Comparison of ENCODE assay signal across 1 cellular context in the genomic region with DNA sequence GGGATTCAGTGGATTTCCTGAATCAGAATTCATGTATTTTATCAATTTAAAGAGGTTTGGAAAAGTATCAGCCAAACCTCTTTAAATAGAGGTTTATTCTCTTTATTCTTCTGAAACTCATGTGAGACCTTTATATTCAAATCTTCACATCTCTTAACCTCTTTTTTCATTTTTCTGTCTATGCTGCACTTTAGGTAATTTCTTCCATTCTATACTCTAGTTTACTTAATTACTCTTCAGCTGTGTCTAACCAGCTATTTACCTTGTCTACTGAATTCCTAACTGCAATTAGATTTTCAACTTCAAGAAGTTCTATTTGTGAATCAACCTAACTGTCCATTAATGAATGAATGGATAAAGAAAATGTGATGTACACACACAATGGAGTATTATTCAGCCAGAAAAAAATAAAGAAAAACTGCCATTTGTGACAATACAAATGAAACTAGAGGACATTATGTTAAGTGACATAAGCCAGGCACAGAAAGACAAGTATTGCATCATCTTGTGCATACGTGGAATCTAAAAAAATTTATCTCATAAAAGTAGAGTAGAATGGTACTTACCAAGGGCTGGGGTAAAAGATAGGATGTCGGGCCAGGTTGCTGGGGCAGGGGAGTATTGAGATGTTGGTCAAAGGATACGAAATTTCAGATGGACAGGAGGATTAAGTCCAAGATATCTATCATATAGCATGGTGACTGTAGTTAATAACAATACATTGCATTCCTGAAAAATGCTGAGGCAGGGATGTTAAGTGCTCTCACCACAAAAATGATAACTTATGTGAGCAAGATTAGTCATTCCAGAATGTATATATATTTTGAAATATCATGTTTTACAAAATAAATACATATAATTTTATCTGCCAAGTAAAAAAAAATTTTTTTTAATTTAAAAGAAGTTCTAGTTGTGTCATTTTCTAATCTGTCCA.
TF ChIP-seq lines count a peak whose summit lies in the region.

No MANE protein-coding gene starts in this region.

TF ChIP-seq in K562, 482 proteins besides CTCF, POLR2A, EP300 and RAD21 (continued from another document and continues in another):
- TF ChIP-seq, protein P1, sequence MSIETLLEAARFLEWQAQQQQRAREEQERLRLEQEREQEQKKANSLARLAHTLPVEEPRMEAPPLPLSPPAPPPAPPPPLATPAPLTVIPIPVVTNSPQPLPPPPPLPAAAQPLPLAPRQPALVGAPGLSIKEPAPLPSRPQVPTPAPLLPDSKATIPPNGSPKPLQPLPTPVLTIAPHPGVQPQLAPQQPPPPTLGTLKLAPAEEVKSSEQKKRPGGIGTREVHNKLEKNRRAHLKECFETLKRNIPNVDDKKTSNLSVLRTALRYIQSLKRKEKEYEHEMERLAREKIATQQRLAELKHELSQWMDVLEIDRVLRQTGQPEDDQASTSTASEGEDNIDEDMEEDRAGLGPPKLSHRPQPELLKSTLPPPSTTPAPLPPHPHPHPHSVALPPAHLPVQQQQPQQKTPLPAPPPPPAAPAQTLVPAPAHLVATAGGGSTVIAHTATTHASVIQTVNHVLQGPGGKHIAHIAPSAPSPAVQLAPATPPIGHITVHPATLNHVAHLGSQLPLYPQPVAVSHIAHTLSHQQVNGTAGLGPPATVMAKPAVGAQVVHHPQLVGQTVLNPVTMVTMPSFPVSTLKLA (conservative IDR thresholded peaks at IDR 0.05): no peak
- TF ChIP-seq, protein P2, sequence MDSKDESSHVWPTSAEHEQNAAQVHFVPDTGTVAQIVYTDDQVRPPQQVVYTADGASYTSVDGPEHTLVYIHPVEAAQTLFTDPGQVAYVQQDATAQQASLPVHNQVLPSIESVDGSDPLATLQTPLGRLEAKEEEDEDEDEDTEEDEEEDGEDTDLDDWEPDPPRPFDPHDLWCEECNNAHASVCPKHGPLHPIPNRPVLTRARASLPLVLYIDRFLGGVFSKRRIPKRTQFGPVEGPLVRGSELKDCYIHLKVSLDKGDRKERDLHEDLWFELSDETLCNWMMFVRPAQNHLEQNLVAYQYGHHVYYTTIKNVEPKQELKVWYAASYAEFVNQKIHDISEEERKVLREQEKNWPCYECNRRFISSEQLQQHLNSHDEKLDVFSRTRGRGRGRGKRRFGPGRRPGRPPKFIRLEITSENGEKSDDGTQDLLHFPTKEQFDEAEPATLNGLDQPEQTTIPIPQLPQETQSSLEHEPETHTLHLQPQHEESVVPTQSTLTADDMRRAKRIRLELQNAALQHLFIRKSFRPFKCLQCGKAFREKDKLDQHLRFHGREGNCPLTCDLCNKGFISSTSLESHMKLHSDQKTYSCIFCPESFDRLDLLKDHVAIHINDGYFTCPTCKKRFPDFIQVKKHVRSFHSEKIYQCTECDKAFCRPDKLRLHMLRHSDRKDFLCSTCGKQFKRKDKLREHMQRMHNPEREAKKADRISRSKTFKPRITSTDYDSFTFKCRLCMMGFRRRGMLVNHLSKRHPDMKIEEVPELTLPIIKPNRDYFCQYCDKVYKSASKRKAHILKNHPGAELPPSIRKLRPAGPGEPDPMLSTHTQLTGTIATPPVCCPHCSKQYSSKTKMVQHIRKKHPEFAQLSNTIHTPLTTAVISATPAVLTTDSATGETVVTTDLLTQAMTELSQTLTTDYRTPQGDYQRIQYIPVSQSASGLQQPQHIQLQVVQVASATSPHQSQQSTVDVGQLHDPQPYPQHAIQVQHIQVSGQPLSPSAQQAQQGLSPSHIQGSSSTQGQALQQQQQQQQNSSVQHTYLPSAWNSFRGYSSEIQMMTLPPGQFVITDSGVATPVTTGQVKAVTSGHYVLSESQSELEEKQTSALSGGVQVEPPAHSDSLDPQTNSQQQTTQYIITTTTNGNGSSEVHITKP (IDR thresholded peaks at IDR 0.05; ENCODE audit: partially characterized antibody): peak; percentile 43
- no peak for TF ChIP-seq PHF21A (IDR thresholded peaks at IDR 0.05; ENCODE audit: borderline replicate concordance, low read depth)
- TF ChIP-seq NFE2L1 (tag; IDR thresholded peaks at IDR 0.05; ENCODE audit: borderline replicate concordance, low read depth): no peak
- TF ChIP-seq, protein P3, sequence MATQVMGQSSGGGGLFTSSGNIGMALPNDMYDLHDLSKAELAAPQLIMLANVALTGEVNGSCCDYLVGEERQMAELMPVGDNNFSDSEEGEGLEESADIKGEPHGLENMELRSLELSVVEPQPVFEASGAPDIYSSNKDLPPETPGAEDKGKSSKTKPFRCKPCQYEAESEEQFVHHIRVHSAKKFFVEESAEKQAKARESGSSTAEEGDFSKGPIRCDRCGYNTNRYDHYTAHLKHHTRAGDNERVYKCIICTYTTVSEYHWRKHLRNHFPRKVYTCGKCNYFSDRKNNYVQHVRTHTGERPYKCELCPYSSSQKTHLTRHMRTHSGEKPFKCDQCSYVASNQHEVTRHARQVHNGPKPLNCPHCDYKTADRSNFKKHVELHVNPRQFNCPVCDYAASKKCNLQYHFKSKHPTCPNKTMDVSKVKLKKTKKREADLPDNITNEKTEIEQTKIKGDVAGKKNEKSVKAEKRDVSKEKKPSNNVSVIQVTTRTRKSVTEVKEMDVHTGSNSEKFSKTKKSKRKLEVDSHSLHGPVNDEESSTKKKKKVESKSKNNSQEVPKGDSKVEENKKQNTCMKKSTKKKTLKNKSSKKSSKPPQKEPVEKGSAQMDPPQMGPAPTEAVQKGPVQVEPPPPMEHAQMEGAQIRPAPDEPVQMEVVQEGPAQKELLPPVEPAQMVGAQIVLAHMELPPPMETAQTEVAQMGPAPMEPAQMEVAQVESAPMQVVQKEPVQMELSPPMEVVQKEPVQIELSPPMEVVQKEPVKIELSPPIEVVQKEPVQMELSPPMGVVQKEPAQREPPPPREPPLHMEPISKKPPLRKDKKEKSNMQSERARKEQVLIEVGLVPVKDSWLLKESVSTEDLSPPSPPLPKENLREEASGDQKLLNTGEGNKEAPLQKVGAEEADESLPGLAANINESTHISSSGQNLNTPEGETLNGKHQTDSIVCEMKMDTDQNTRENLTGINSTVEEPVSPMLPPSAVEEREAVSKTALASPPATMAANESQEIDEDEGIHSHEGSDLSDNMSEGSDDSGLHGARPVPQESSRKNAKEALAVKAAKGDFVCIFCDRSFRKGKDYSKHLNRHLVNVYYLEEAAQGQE (CRISPR knock-in tag; IDR thresholded peaks at IDR 0.05; ENCODE audit: low read depth): no peak
- TF ChIP-seq ZBTB7A (IDR thresholded peaks at IDR 0.05; ENCODE audit: borderline replicate concordance, control insufficient read depth, low read depth, low read length): no peak
- no peak for TF ChIP-seq HNRNPLL (IDR thresholded peaks at IDR 0.05; ENCODE audit: low read depth, low read length, poor library complexity, severe bottlenecking)
- TF ChIP-seq, protein P4, sequence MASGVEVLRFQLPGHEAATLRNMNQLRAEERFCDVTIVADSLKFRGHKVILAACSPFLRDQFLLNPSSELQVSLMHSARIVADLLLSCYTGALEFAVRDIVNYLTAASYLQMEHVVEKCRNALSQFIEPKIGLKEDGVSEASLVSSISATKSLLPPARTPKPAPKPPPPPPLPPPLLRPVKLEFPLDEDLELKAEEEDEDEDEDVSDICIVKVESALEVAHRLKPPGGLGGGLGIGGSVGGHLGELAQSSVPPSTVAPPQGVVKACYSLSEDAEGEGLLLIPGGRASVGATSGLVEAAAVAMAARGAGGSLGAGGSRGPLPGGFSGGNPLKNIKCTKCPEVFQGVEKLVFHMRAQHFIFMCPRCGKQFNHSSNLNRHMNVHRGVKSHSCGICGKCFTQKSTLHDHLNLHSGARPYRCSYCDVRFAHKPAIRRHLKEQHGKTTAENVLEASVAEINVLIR (CRISPR knock-in tag; IDR thresholded peaks at IDR 0.05): no peak
- TF ChIP-seq MAFK (IDR thresholded peaks at IDR 0.05; ENCODE audit: low read length): peak; percentile 29; the same call in 1 of the 2 replicates
- no peak for TF ChIP-seq RBM17 (IDR thresholded peaks at IDR 0.05; ENCODE audit: borderline replicate concordance, low read depth, low read length)
- no peak for TF ChIP-seq YY1 (IDR thresholded peaks at IDR 0.05; ENCODE audit: borderline replicate concordance in 1 of 3, control insufficient read depth in 1 of 3, extremely low read depth in 1 of 3, insufficient read depth in 3 of 3, insufficient read length in 1 of 3, insufficient replicate concordance in 2 of 3, low read depth in 1 of 3, low read length in 2 of 3)
- no peak for TF ChIP-seq RFX5 (IDR thresholded peaks at IDR 0.05; ENCODE audit: low read depth, low read length)
- no peak for TF ChIP-seq NCOR1 (IDR thresholded peaks at IDR 0.05)
- TF ChIP-seq, protein P5, sequence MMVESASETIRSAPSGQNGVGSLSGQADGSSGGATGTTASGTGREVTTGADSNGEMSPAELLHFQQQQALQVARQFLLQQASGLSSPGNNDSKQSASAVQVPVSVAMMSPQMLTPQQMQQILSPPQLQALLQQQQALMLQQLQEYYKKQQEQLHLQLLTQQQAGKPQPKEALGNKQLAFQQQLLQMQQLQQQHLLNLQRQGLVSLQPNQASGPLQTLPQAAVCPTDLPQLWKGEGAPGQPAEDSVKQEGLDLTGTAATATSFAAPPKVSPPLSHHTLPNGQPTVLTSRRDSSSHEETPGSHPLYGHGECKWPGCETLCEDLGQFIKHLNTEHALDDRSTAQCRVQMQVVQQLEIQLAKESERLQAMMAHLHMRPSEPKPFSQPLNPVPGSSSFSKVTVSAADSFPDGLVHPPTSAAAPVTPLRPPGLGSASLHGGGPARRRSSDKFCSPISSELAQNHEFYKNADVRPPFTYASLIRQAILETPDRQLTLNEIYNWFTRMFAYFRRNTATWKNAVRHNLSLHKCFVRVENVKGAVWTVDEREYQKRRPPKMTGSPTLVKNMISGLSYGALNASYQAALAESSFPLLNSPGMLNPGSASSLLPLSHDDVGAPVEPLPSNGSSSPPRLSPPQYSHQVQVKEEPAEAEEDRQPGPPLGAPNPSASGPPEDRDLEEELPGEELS (CRISPR knock-in tag; IDR thresholded peaks at IDR 0.05; ENCODE audit: borderline replicate concordance): no peak
- TF ChIP-seq ZNF444 (CRISPR knock-in tag; IDR thresholded peaks at IDR 0.05): no peak
- peak; percentile 96 for TF ChIP-seq CEBPB (tag; IDR thresholded peaks at IDR 0.05)
- no peak for TF ChIP-seq ETV5 (CRISPR knock-in tag; IDR thresholded peaks at IDR 0.05; ENCODE audit: low read depth)
- TF ChIP-seq, protein P6, sequence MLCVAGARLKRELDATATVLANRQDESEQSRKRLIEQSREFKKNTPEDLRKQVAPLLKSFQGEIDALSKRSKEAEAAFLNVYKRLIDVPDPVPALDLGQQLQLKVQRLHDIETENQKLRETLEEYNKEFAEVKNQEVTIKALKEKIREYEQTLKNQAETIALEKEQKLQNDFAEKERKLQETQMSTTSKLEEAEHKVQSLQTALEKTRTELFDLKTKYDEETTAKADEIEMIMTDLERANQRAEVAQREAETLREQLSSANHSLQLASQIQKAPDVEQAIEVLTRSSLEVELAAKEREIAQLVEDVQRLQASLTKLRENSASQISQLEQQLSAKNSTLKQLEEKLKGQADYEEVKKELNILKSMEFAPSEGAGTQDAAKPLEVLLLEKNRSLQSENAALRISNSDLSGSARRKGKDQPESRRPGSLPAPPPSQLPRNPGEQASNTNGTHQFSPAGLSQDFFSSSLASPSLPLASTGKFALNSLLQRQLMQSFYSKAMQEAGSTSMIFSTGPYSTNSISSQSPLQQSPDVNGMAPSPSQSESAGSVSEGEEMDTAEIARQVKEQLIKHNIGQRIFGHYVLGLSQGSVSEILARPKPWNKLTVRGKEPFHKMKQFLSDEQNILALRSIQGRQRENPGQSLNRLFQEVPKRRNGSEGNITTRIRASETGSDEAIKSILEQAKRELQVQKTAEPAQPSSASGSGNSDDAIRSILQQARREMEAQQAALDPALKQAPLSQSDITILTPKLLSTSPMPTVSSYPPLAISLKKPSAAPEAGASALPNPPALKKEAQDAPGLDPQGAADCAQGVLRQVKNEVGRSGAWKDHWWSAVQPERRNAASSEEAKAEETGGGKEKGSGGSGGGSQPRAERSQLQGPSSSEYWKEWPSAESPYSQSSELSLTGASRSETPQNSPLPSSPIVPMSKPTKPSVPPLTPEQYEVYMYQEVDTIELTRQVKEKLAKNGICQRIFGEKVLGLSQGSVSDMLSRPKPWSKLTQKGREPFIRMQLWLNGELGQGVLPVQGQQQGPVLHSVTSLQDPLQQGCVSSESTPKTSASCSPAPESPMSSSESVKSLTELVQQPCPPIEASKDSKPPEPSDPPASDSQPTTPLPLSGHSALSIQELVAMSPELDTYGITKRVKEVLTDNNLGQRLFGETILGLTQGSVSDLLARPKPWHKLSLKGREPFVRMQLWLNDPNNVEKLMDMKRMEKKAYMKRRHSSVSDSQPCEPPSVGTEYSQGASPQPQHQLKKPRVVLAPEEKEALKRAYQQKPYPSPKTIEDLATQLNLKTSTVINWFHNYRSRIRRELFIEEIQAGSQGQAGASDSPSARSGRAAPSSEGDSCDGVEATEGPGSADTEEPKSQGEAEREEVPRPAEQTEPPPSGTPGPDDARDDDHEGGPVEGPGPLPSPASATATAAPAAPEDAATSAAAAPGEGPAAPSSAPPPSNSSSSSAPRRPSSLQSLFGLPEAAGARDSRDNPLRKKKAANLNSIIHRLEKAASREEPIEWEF (CRISPR knock-in tag; IDR thresholded peaks at IDR 0.05): no peak
- TF ChIP-seq, protein P7, sequence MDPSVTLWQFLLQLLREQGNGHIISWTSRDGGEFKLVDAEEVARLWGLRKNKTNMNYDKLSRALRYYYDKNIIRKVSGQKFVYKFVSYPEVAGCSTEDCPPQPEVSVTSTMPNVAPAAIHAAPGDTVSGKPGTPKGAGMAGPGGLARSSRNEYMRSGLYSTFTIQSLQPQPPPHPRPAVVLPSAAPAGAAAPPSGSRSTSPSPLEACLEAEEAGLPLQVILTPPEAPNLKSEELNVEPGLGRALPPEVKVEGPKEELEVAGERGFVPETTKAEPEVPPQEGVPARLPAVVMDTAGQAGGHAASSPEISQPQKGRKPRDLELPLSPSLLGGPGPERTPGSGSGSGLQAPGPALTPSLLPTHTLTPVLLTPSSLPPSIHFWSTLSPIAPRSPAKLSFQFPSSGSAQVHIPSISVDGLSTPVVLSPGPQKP (CRISPR knock-in tag; IDR thresholded peaks at IDR 0.05): no peak
- TF ChIP-seq MEIS2 (IDR thresholded peaks at IDR 0.05; ENCODE audit: partially characterized antibody): peak; percentile 45
- TF ChIP-seq FUS (optimal IDR thresholded peaks at IDR 0.05; ENCODE audit: low read depth, low read length): no peak
- peak; percentile 61 for TF ChIP-seq ARID1B (IDR thresholded peaks at IDR 0.05)
- TF ChIP-seq, protein P8, sequence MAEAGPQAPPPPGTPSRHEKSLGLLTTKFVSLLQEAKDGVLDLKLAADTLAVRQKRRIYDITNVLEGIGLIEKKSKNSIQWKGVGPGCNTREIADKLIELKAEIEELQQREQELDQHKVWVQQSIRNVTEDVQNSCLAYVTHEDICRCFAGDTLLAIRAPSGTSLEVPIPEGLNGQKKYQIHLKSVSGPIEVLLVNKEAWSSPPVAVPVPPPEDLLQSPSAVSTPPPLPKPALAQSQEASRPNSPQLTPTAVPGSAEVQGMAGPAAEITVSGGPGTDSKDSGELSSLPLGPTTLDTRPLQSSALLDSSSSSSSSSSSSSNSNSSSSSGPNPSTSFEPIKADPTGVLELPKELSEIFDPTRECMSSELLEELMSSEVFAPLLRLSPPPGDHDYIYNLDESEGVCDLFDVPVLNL (CRISPR knock-in tag; IDR thresholded peaks at IDR 0.05; ENCODE audit: low read depth): no peak
